ENCODE assay signal across 1 cellular context in the genomic region with DNA sequence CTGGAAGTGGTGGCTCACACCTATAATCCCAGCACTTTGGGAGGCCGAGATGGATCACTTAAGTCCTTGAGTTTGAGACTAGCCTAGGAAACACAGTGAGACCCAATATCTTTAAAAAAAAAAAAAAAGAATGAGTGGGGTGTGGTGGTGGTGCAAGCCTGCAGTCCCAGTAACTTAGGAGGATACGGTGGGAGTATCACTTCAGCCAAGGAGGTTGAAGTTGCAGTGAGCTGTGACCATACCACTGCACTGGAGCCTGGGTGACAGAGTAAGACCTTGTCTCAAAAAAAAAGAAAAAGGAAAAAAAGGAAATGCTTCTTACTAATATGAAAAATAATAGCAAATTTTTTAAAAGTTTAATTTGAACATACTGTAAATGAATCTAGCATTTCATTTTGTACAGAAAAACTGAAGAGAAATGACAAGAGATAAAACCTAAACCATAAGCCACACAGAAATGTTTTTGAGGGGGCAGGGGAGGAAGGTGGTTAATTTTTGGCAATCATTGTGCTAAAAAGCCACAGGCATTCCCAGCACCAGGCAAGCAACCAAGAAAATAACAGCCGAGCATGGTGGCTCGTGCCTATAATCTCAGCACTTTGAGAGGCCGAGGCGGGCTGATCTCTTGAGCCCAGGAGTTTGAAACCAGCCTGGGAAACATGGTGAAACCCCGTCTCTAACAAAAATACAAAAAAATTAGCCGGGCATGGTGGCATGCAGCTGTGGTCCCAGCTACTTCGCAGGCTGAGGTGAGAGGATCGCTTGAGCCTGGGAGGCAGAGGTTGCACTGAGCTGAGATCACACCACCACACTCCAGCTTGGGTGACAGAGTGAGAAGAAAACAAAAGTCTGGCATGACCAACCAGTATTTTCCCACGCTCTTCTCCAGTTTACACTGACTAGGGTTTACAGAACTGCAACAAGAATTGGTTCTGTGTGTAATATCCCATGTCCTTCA.
TF ChIP-seq lines count a peak whose summit lies in the region.

No MANE protein-coding gene starts in this region.

TF ChIP-seq in HEK293, 187 proteins besides CTCF, POLR2A, EP300 and RAD21 (continued from another document):
- TF ChIP-seq ZEB2 (tag by site-specific recombination; IDR thresholded peaks at IDR 0.05) = no peak
- TF ChIP-seq FEZF1 (tag by site-specific recombination; IDR thresholded peaks at IDR 0.05) = no peak
- TF ChIP-seq, protein P1, sequence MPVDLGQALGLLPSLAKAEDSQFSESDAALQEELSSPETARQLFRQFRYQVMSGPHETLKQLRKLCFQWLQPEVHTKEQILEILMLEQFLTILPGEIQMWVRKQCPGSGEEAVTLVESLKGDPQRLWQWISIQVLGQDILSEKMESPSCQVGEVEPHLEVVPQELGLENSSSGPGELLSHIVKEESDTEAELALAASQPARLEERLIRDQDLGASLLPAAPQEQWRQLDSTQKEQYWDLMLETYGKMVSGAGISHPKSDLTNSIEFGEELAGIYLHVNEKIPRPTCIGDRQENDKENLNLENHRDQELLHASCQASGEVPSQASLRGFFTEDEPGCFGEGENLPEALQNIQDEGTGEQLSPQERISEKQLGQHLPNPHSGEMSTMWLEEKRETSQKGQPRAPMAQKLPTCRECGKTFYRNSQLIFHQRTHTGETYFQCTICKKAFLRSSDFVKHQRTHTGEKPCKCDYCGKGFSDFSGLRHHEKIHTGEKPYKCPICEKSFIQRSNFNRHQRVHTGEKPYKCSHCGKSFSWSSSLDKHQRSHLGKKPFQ (tag by site-specific recombination; IDR thresholded peaks at IDR 0.05) = peak; percentile 71
- TF ChIP-seq, protein P2, sequence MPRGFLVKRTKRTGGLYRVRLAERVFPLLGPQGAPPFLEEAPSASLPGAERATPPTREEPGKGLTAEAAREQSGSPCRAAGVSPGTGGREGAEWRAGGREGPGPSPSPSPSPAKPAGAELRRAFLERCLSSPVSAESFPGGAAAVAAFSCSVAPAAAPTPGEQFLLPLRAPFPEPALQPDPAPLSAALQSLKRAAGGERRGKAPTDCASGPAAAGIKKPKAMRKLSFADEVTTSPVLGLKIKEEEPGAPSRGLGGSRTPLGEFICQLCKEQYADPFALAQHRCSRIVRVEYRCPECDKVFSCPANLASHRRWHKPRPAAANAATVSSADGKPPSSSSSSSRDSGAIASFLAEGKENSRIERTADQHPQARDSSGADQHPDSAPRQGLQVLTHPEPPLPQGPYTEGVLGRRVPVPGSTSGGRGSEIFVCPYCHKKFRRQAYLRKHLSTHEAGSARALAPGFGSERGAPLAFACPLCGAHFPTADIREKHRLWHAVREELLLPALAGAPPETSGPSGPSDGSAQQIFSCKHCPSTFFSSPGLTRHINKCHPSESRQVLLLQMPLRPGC (tag by site-specific recombination; IDR thresholded peaks at IDR 0.05) = no peak
